Comparison of ENCODE assay signal across 21 cellular contexts in the genomic region with DNA sequence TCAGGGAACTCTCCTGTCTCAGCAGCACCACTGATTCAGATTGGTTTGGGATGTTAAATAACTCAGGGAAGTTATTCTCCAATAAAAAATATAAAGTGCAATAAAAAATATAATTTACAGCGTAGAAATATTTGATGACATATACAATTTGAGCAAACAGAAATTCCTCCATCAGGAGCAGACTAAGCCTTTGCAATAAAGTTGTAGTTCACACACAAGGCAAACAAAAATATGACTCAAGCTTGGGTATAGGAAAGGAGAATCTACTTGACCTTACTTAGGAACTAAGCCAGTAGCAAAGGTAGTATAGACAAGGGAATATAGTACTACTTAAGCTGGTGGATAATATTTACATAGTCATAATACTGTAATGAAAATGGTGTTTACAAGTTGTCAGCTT.
"Had no signal": no experiment of that assay in that cellular context is flagged by ENCODE, and none has a peak within 500 bp of the region (broad histone marks: within the 10 kb centered on the region; RNA-seq: fewer than 3 reads in every experiment).

No MANE protein-coding gene starts in this region.

- ATAC-seq: Panc1, T-cell had no signal

- DNase-seq: KBM-7, MG63, NCI-H1092, NCI-H1105 treated with DMSO at 0.1 percent for 48 hours, NCI-H1417 treated with DMSO at 0.1 percent for 48 hours, NCI-H146, NCI-H1694 treated with DMSO at 0.1 percent for 48 hours, NCI-H1930, NCI-H2081, NCI-H2107, NCI-H2227 treated with DMSO at 0.1 percent for 48 hours, NCI-H446, NCI-H510A, NCI-H524 treated with DMSO at 0.1 percent for 48 hours, NCI-H69, NCI-H774, SHP77, SK-N-SH, SW 1271, T-cell had no signal
